7 cellular contexts compared by ENCODE assay signal in genomic region chr9:92294297-92294676, GRCh38. TPM values are rescaled to one million over a fixed set of nuclear protein-coding genes. Genes with fewer than 3 reads are reported as not detected.
DNase-seq lines count a peak whose midpoint lies in the region; ATAC-seq, FAIRE-seq and TF ChIP-seq lines count a peak whose summit lies in the region.

No MANE protein-coding gene starts in this region.

- H3K4me3 ChIP-seq in NB4 (ENCODE audit: low read depth, low read length) (peak overlapping the region; percentile 98), astrocyte (ENCODE audit: insufficient read depth, low read depth, low read length) (peak overlapping the region; percentile 91), kidney (ENCODE audit: low read length in 2 of 2) (peak overlapping the region; percentile 85 to 95)

- ATAC-seq in stimulated activated memory B cell treated with anti-CD40 and anti-IgM and Interleukin-4, amounts not matched to agents 10 μg/mL and 1 μg/mL and 100 μg/mL, for 72 hours = peak; percentile 4

- no peaks in the 10 kb centered on the region for H3K27me3 ChIP-seq in astrocyte (ENCODE audit: insufficient read depth, low read length)

- H3K36me3 ChIP-seq in astrocyte (ENCODE audit: insufficient read depth, low read length) = peaks cover 27% of the 10 kb centered on the region
- peaks cover 0 to 12% of the 10 kb centered on the region in 2 donors for H3K36me3 ChIP-seq in kidney (ENCODE audit: control insufficient read depth in 1 of 2, insufficient read depth in 2 of 2, low read length in 2 of 2)

- H3K4me3 Mint-ChIP-seq in astrocyte (ENCODE audit: unreplicated experiment) = peak overlapping the region; percentile 93
- H3K4me3 Mint-ChIP-seq in stimulated activated memory B cell treated with anti-CD40 and anti-IgM and Interleukin-4, amounts not matched to agents 10 μg/mL and 1 μg/mL and 100 μg/mL, for 72 hours = peak overlapping the region; percentile 100

- peaks cover 42% of the 10 kb centered on the region for H3K79me2 ChIP-seq in astrocyte (ENCODE audit: insufficient read depth, low read length)

- intact Hi-C loops in kidney (cut with DNase I) = no loop called here

- H3K4me1 ChIP-seq in astrocyte (ENCODE audit: insufficient read depth, low read length) (peaks cover 19% of the 10 kb centered on the region), kidney (ENCODE audit: control insufficient read depth in 1 of 2, insufficient read depth in 1 of 2, low read depth in 1 of 2, low read length in 2 of 2) (peaks cover 7 to 15% of the 10 kb centered on the region in 2 donors)

- H2AFZ ChIP-seq in astrocyte (ENCODE audit: low read depth, low read length) = peak overlapping the region; percentile 81

- H3K27me3 Mint-ChIP-seq in astrocyte (ENCODE audit: low read depth, unreplicated experiment) = no peaks in the 10 kb centered on the region
- no peaks in the 10 kb centered on the region for H3K27me3 Mint-ChIP-seq in stimulated activated memory B cell treated with anti-CD40 and anti-IgM and Interleukin-4, amounts not matched to agents 10 μg/mL and 1 μg/mL and 100 μg/mL, for 72 hours

- TF ChIP-seq CTCF in NB4 (IDR thresholded peaks at IDR 0.05; ENCODE audit: low read depth, low read length) = no peak
- no peak for TF ChIP-seq CTCF in astrocyte (IDR thresholded peaks at IDR 0.05; ENCODE audit: insufficient read depth, low read depth, low read length)
- TF ChIP-seq CTCF in kidney (IDR thresholded peaks at IDR 0.05; ENCODE audit: borderline replicate concordance, extremely low read depth, insufficient read depth) = no peak

- H3K9ac ChIP-seq in astrocyte (ENCODE audit: low read length) (peak overlapping the region; percentile 85), kidney (ENCODE audit: low read length in 2 of 2) (peak overlapping the region in 1 of 2 donors; percentile 65)

- TF ChIP-seq POLR2A in NB4 (IDR thresholded peaks at IDR 0.05; ENCODE audit: extremely low read depth, insufficient read length) = no peak

- H3K27ac ChIP-seq in astrocyte (ENCODE audit: low read depth, low read length) (peak overlapping the region; percentile 84), kidney (ENCODE audit: low read depth in 2 of 2, low read length in 2 of 2) (no peak overlapping the region)

- no peaks in the 10 kb centered on the region for H3K9me3 Mint-ChIP-seq in astrocyte (ENCODE audit: unreplicated experiment)
- H3K9me3 Mint-ChIP-seq in stimulated activated memory B cell treated with anti-CD40 and anti-IgM and Interleukin-4, amounts not matched to agents 10 μg/mL and 1 μg/mL and 100 μg/mL, for 72 hours = no peaks in the 10 kb centered on the region

- peak; percentile 22 for DNase-seq in GM03348 (ENCODE audit: low spot score)
- DNase-seq in NB4 (ENCODE audit: low read depth) = peak; percentile 55
- no peak for DNase-seq in astrocyte (ENCODE audit: low read depth)
- no peak for DNase-seq in kidney
- no peak for DNase-seq in NCI-H1694 treated with DMSO at 0.1 percent for 48 hours (lab: John Stamatoyannopoulos, UW)
- DNase-seq in NCI-H1694 (lab: John Stamatoyannopoulos, UW) = no peak

- peak overlapping the region; percentile 79 for H3K4me2 ChIP-seq in astrocyte (ENCODE audit: low read length)

- no peaks in the 10 kb centered on the region for H3K9me3 ChIP-seq in astrocyte (ENCODE audit: insufficient read depth, low read depth, low read length)
- H3K9me3 ChIP-seq in kidney (ENCODE audit: control insufficient read depth in 1 of 2, low read length in 2 of 2) = no peaks in the 10 kb centered on the region

- peaks cover 21% of the 10 kb centered on the region for H4K20me1 ChIP-seq in astrocyte (ENCODE audit: insufficient read depth, low read length)

- peaks cover 5% of the 10 kb centered on the region for H3K36me3 Mint-ChIP-seq in astrocyte (ENCODE audit: low read depth, unreplicated experiment)
- H3K36me3 Mint-ChIP-seq in stimulated activated memory B cell treated with anti-CD40 and anti-IgM and Interleukin-4, amounts not matched to agents 10 μg/mL and 1 μg/mL and 100 μg/mL, for 72 hours = peaks cover 38% of the 10 kb centered on the region

- FAIRE-seq in astrocyte (lab: Jason Lieb, UNC) (no peak), kidney (lab: Jason Lieb, UNC) (no peak)

- H3K4me1 Mint-ChIP-seq in astrocyte (ENCODE audit: low read depth, unreplicated experiment) = peaks cover 27% of the 10 kb centered on the region
- peaks cover 50% of the 10 kb centered on the region for H3K4me1 Mint-ChIP-seq in stimulated activated memory B cell treated with anti-CD40 and anti-IgM and Interleukin-4, amounts not matched to agents 10 μg/mL and 1 μg/mL and 100 μg/mL, for 72 hours

- peak overlapping the region; percentile 94 for H3K27ac Mint-ChIP-seq in astrocyte (ENCODE audit: unreplicated experiment)
- peak overlapping the region; percentile 100 for H3K27ac Mint-ChIP-seq in stimulated activated memory B cell treated with anti-CD40 and anti-IgM and Interleukin-4, amounts not matched to agents 10 μg/mL and 1 μg/mL and 100 μg/mL, for 72 hours

RNA-seq across cellular contexts. Expression of gene IARS1, which starts 0.8 kb away (rescaled TPM):
- 226 and 232 TPM in 2 replicates for total RNA-seq in astrocyte
- 98.3 TPM for total RNA-seq in kidney
- polyA plus RNA-seq in kidney (ENCODE audit: insufficient read depth, low read depth, low replicate concordance) = 30.7 TPM

RNA-seq across cellular contexts. Expression of gene NOL8, which starts 30.9 kb away (rescaled TPM):
- 29.9 and 33.1 TPM in 2 replicates for total RNA-seq in astrocyte
- total RNA-seq in kidney = 32.4 TPM
- 10.8 TPM for polyA plus RNA-seq in kidney (ENCODE audit: insufficient read depth, low read depth, low replicate concordance)

RNA-seq across cellular contexts. Expression of gene CENPP, which starts 31.5 kb away (rescaled TPM):
- total RNA-seq in astrocyte (1.9 and 2.0 TPM in 2 replicates), kidney (4.2 TPM)
- polyA plus RNA-seq in kidney (ENCODE audit: insufficient read depth, low read depth, low replicate concordance) = 1.2 TPM

Comparison
In these comparisons a context has a peak if more than half of its experiments do, and no peak if none do; other contexts are left out.
1. DNase-seq: peak in GM03348 (single experiment) and NB4 (single experiment); none in astrocyte (single experiment), kidney (single experiment), NCI-H1694 treated with DMSO at 0.1 percent for 48 hours (single experiment) and NCI-H1694 (single experiment).
2. Peak in every context shown above with its lines, with median percentiles within 50 percentile points of each other: H3K4me3 ChIP-seq.